8 cellular contexts compared by ENCODE assay signal in genomic region chr5:55936100-55936693, GRCh38. TPM values are rescaled to one million over a fixed set of nuclear protein-coding genes. Genes with fewer than 3 reads are reported as not detected.
DNase-seq lines count a peak whose midpoint lies in the region; ATAC-seq, FAIRE-seq and TF ChIP-seq lines count a peak whose summit lies in the region.

No MANE protein-coding gene starts in this region.

- no peaks in the 10 kb centered on the region for H3K27me3 Mint-ChIP-seq in activated T-helper 2 cell treated with anti-CD3 and anti-CD28 coated beads, Interferon-gamma antibody, Interleukin-2, Interleukin-4, amounts not matched to agents 10 μg/mL and 5 μg/mL and 100 μg/mL, durations not matched to agents 14 hours and 24 hours and 36 hours (ENCODE audit: low read depth)

- peaks cover 37% of the 10 kb centered on the region for H3K36me3 ChIP-seq in osteoblast (ENCODE audit: insufficient read depth, low read length)
- H3K36me3 ChIP-seq in thoracic aorta = peaks cover 17% of the 10 kb centered on the region

- H3K27ac Mint-ChIP-seq in activated T-helper 2 cell treated with anti-CD3 and anti-CD28 coated beads, Interferon-gamma antibody, Interleukin-2, Interleukin-4, amounts not matched to agents 10 μg/mL and 5 μg/mL and 100 μg/mL, durations not matched to agents 14 hours and 24 hours and 36 hours = no peak overlapping the region

- no peaks in the 10 kb centered on the region for H3K79me2 ChIP-seq in osteoblast (ENCODE audit: insufficient read depth, low read length)

- H3K4me1 ChIP-seq in osteoblast (ENCODE audit: insufficient read depth, low read length) (peaks cover 14% of the 10 kb centered on the region), thoracic aorta (ENCODE audit: control insufficient read depth in 1 of 2, low read depth in 2 of 2) (no peaks in the 10 kb centered on the region)

- peak; percentile 71 for DNase-seq in LNCaP clone FGC (ENCODE audit: low read depth)
- peak; percentile 54 to 68 for DNase-seq in SHP77 (lab: John Stamatoyannopoulos, UW)
- peak; percentile 67 for DNase-seq in activated T-helper 2 cell treated with anti-CD3 and anti-CD28 coated beads, Interferon-gamma antibody, Interleukin-2, Interleukin-4, amounts not matched to agents 10 μg/mL and 5 μg/mL and 100 μg/mL, durations not matched to agents 14 hours and 24 hours and 36 hours (ENCODE audit: low spot score)
- DNase-seq in foreskin fibroblast = peak; percentile 66 to 88
- DNase-seq in osteoblast (ENCODE audit: insufficient read length, low spot score, missing footprints) = peak; percentile 95
- DNase-seq in thoracic aorta (ENCODE audit: low spot score) = no peak

- ATAC-seq in GM18868 (IDR thresholded peaks at IDR 0.05; ENCODE audit: unreplicated experiment) (peak; percentile 72), thoracic aorta (ENCODE audit: insufficient number of reproducible peaks, low FRiP score, low read depth) (no peak)

- peaks cover 5% of the 10 kb centered on the region for H4K20me1 ChIP-seq in osteoblast (ENCODE audit: insufficient read depth, low read length)

- no peak overlapping the region for H3K27ac ChIP-seq in osteoblast (ENCODE audit: low read depth, low read length)
- no peak overlapping the region for H3K27ac ChIP-seq in thoracic aorta

- H3K4me2 ChIP-seq in osteoblast (ENCODE audit: insufficient read depth, low read length) = no peak overlapping the region

- no peaks in the 10 kb centered on the region for H3K9me3 Mint-ChIP-seq in activated T-helper 2 cell treated with anti-CD3 and anti-CD28 coated beads, Interferon-gamma antibody, Interleukin-2, Interleukin-4, amounts not matched to agents 10 μg/mL and 5 μg/mL and 100 μg/mL, durations not matched to agents 14 hours and 24 hours and 36 hours

- H3K27me3 ChIP-seq in osteoblast (ENCODE audit: insufficient read depth, low read length) = no peaks in the 10 kb centered on the region
- no peaks in the 10 kb centered on the region for H3K27me3 ChIP-seq in thoracic aorta (replicated peaks; ENCODE audit: insufficient read depth)

- peak; percentile 96 for FAIRE-seq in A204.1 (lab: Jason Lieb, UNC)

- peaks cover 6% of the 10 kb centered on the region for H3K4me1 Mint-ChIP-seq in activated T-helper 2 cell treated with anti-CD3 and anti-CD28 coated beads, Interferon-gamma antibody, Interleukin-2, Interleukin-4, amounts not matched to agents 10 μg/mL and 5 μg/mL and 100 μg/mL, durations not matched to agents 14 hours and 24 hours and 36 hours (ENCODE audit: low read depth)

- no peak overlapping the region for H3K4me3 Mint-ChIP-seq in activated T-helper 2 cell treated with anti-CD3 and anti-CD28 coated beads, Interferon-gamma antibody, Interleukin-2, Interleukin-4, amounts not matched to agents 10 μg/mL and 5 μg/mL and 100 μg/mL, durations not matched to agents 14 hours and 24 hours and 36 hours (ENCODE audit: low read depth)

- H3K9me3 ChIP-seq in osteoblast (ENCODE audit: low read depth, low read length) (no peaks in the 10 kb centered on the region), thoracic aorta (no peaks in the 10 kb centered on the region)

- intact Hi-C loops in activated T-helper 2 cell treated with anti-CD3 and anti-CD28 coated beads, Interferon-gamma antibody, Interleukin-2, Interleukin-4, amounts not matched to agents 10 μg/mL and 5 μg/mL and 100 μg/mL, durations not matched to agents 14 hours and 24 hours and 36 hours (cut with micrococcal nuclease) = loop anchor here (1.0 kb wide), 2 partner anchors 265 to 333 kb away; no protein-coding TSS in a partner anchor

- no peak overlapping the region for H3K4me3 ChIP-seq in LNCaP clone FGC (ENCODE audit: low read depth, low read length)
- no peak overlapping the region for H3K4me3 ChIP-seq in foreskin fibroblast (ENCODE audit: low read depth in 1 of 2, low read length in 2 of 2)
- no peak overlapping the region for H3K4me3 ChIP-seq in osteoblast (ENCODE audit: insufficient read depth, low read length)
- H3K4me3 ChIP-seq in thoracic aorta = no peak overlapping the region

- no peak overlapping the region for H2AFZ ChIP-seq in osteoblast (ENCODE audit: low read length)

- H3K36me3 Mint-ChIP-seq in activated T-helper 2 cell treated with anti-CD3 and anti-CD28 coated beads, Interferon-gamma antibody, Interleukin-2, Interleukin-4, amounts not matched to agents 10 μg/mL and 5 μg/mL and 100 μg/mL, durations not matched to agents 14 hours and 24 hours and 36 hours (ENCODE audit: low read depth) = peaks cover 51% of the 10 kb centered on the region

- TF ChIP-seq CTCF in LNCaP clone FGC (IDR thresholded peaks at IDR 0.05; ENCODE audit: control insufficient read depth, extremely low read depth, insufficient read depth) = peak; percentile 91
- peak; percentile 94 for TF ChIP-seq CTCF in foreskin fibroblast (IDR thresholded peaks at IDR 0.05; ENCODE audit: low read depth, low read length)
- TF ChIP-seq CTCF in osteoblast (IDR thresholded peaks at IDR 0.05; ENCODE audit: extremely low read depth, low read depth, low read length) = peak; percentile 97
- TF ChIP-seq CTCF in thoracic aorta (IDR thresholded peaks at IDR 0.05) = peak; percentile 69

RNA-seq across cellular contexts. Expression of gene IL6ST, which starts 58.6 kb away (rescaled TPM):
- 56.2 and 67.2 TPM in 2 replicates for total RNA-seq in activated T-helper 2 cell treated with anti-CD3 and anti-CD28 coated beads, Interferon-gamma antibody, Interleukin-2, Interleukin-4, amounts not matched to agents 10 μg/mL and 5 μg/mL and 100 μg/mL, durations not matched to agents 14 hours and 24 hours and 36 hours
- total RNA-seq in osteoblast (785 and 804 TPM in 2 replicates), thoracic aorta (100 to 1,000 TPM; 236 to 490 TPM)
